11 cellular contexts compared by ENCODE assay signal in genomic region chr6:134636221-134636830, GRCh38.
DNase-seq lines count a peak whose midpoint lies in the region; ATAC-seq and TF ChIP-seq lines count a peak whose summit lies in the region.
"Had no signal": no experiment of that assay in that cellular context is flagged by ENCODE, and none has a peak within 500 bp of the region (broad histone marks: within the 10 kb centered on the region; RNA-seq: fewer than 3 reads in every experiment).

No MANE protein-coding gene starts in this region.

- no peaks in the 10 kb centered on the region for H3K36me3 ChIP-seq in thyroid gland
- H3K36me3 ChIP-seq: neutrophil had no signal

- no peak for TF ChIP-seq POLR2A in thyroid gland (IDR thresholded peaks at IDR 0.05)

- TF ChIP-seq CTCF in thyroid gland (IDR thresholded peaks at IDR 0.05): no peak

- peaks cover 12% of the 10 kb centered on the region in 2 donors for H3K4me1 Mint-ChIP-seq in natural killer cell treated with Interleukin-12 subunit alpha and Interleukin-12 subunit beta and Interleukin-15 and Interleukin-18, amount 100 ng/mL, for 72 hours (ENCODE audit: low read depth in 2 of 2)

- H3K4me3 ChIP-seq in thyroid gland (replicated peaks in 1 of 3): no peak overlapping the region

- WGBS in thyroid gland, 2 donors: 89 to 93% methylated on average over 7 of the region's 7 CpGs

- no peaks in the 10 kb centered on the region for H3K36me3 Mint-ChIP-seq in natural killer cell treated with Interleukin-12 subunit alpha and Interleukin-12 subunit beta and Interleukin-15 and Interleukin-18, amount 100 ng/mL, for 72 hours

- no peak overlapping the region for H3K4me3 Mint-ChIP-seq in natural killer cell treated with Interleukin-12 subunit alpha and Interleukin-12 subunit beta and Interleukin-15 and Interleukin-18, amount 100 ng/mL, for 72 hours
- H3K4me3 Mint-ChIP-seq: HFFc6; T-helper 1 cell treated with Interleukin-12 subunit alpha and Interleukin-12 subunit beta and Interleukin-4 antibody, amounts not matched to agents 30 μg/mL and 1 μg/mL, for 36 hours had no signal

- peaks cover 0 to 9% of the 10 kb centered on the region in 2 donors for H3K4me1 ChIP-seq in thyroid gland

- ATAC-seq in HG02870 (IDR thresholded peaks at IDR 0.05; ENCODE audit: unreplicated experiment): peak; percentile 46
- no peak for ATAC-seq in natural killer cell treated with Interleukin-12 subunit alpha and Interleukin-12 subunit beta and Interleukin-15 and Interleukin-18, amount 100 ng/mL, for 72 hours

- H3K27ac ChIP-seq in thyroid gland: no peak overlapping the region
- H3K27ac ChIP-seq: neutrophil had no signal

- H3K27ac Mint-ChIP-seq in natural killer cell treated with Interleukin-12 subunit alpha and Interleukin-12 subunit beta and Interleukin-15 and Interleukin-18, amount 100 ng/mL, for 72 hours: no peak overlapping the region
- H3K27ac Mint-ChIP-seq: HFFc6; T-helper 1 cell treated with Interleukin-12 subunit alpha and Interleukin-12 subunit beta and Interleukin-4 antibody, amounts not matched to agents 30 μg/mL and 1 μg/mL, for 36 hours had no signal

- DNase-seq in DMS79 treated with DMSO at 0.1 percent for 48 hours (lab: John Stamatoyannopoulos, UW) (peak; percentile 28), DMS79 (lab: John Stamatoyannopoulos, UW) (no peak), T-helper 22 cell (ENCODE audit: low read depth) (peak; percentile 6), thyroid gland (no peak), RKO (ENCODE audit: low spot score) (no peak)
- DNase-seq in stimulated activated CD4-positive, alpha-beta T cell treated with anti-CD3 and anti-CD28 coated beads, Interleukin-1b, Interleukin-23, amount 100 ng/mL, for 4 hours (ENCODE audit: low read depth in 2 of 2): peak; percentile 12 to 30
- DNase-seq in natural killer cell treated with Interleukin-12 subunit alpha and Interleukin-12 subunit beta and Interleukin-15 and Interleukin-18, amount 100 ng/mL, for 72 hours (ENCODE audit: low spot score): no peak
- DNase-seq: HFFc6 had no signal

- intact Hi-C loops in thyroid gland (cut with DNase I): loop anchor here (10.0 kb wide), 1 partner anchor 112 kb away; no protein-coding TSS in a partner anchor

- H3K27me3 ChIP-seq in thyroid gland: no peaks in the 10 kb centered on the region

- H3K9me3 ChIP-seq in thyroid gland: no peaks in the 10 kb centered on the region
- H3K9me3 ChIP-seq: neutrophil had no signal

- no peaks in the 10 kb centered on the region for H3K9me3 Mint-ChIP-seq in natural killer cell treated with Interleukin-12 subunit alpha and Interleukin-12 subunit beta and Interleukin-15 and Interleukin-18, amount 100 ng/mL, for 72 hours
- H3K9me3 Mint-ChIP-seq: HFFc6; T-helper 1 cell treated with Interleukin-12 subunit alpha and Interleukin-12 subunit beta and Interleukin-4 antibody, amounts not matched to agents 30 μg/mL and 1 μg/mL, for 36 hours had no signal

- H3K27me3 Mint-ChIP-seq in natural killer cell treated with Interleukin-12 subunit alpha and Interleukin-12 subunit beta and Interleukin-15 and Interleukin-18, amount 100 ng/mL, for 72 hours: peaks cover 24% of the 10 kb centered on the region in 2 donors

Comparison
In these comparisons a context has a peak if more than half of its experiments do, and no peak if none do; other contexts are left out.
1. DNase-seq: peak in DMS79 treated with DMSO at 0.1 percent for 48 hours (single experiment), T-helper 22 cell (single experiment) and stimulated activated CD4-positive, alpha-beta T cell treated with anti-CD3 and anti-CD28 coated beads, Interleukin-1b, Interleukin-23, amount 100 ng/mL, for 4 hours (2 of 2); none in DMS79 (single experiment), thyroid gland (0 of 2), natural killer cell treated with Interleukin-12 subunit alpha and Interleukin-12 subunit beta and Interleukin-15 and Interleukin-18, amount 100 ng/mL, for 72 hours (single experiment) and RKO (single experiment).